ENCODE assay signal across 8 cellular contexts in genomic region chr5:144886668-144887067, GRCh38.
"Had no signal": no experiment of that assay in that cellular context is flagged by ENCODE, and none has a peak within 500 bp of the region (broad histone marks: within the 10 kb centered on the region; RNA-seq: fewer than 3 reads in every experiment).

No MANE protein-coding gene starts in this region.

- H3K9me3 ChIP-seq: HAP-1 had no signal

- H3K4me3 ChIP-seq: GM23248, HAP-1 had no signal

- H3K9ac ChIP-seq: GM23248 had no signal

- H3K36me3 ChIP-seq: HAP-1 had no signal

- H2AFZ ChIP-seq: GM23248 had no signal

- ATAC-seq: HCT116 had no signal

- H3K4me1 ChIP-seq: HAP-1 had no signal

- DNase-seq: GM23248, GOT3, H7, HFFc6, KG1 had no signal

- H3K27ac ChIP-seq: GM23248, HL-60 had no signal
